In genomic region chr5:172305380-172305779, GRCh38 we compare ENCODE assay signal across 4 cellular contexts.
A peak's percentile ranks its signal among the peaks of the same experiment; 100 is the strongest.
TF ChIP-seq lines count a peak whose summit lies in the region.

No MANE protein-coding gene starts in this region.

TF ChIP-seq in HepG2, 621 proteins besides CTCF, POLR2A, EP300 and RAD21:
- TF ChIP-seq ZNF367 (CRISPR knock-in tag; IDR thresholded peaks at IDR 0.05; ENCODE audit: borderline replicate concordance), result no peak
- peak; percentile 92; the same call in 1 of the 2 replicates for TF ChIP-seq ZNF280D (CRISPR knock-in tag; IDR thresholded peaks at IDR 0.05)
- no peak for TF ChIP-seq ZNF24 (IDR thresholded peaks at IDR 0.05)
- TF ChIP-seq MLXIP (CRISPR knock-in tag; IDR thresholded peaks at IDR 0.05; ENCODE audit: borderline replicate concordance), result no peak

TF ChIP-seq in HEK293, 187 proteins besides CTCF, POLR2A, EP300 and RAD21:
- TF ChIP-seq SETDB1 (IDR thresholded peaks at IDR 0.05; ENCODE audit: insufficient read length, low read length), result peak; percentile 87
- no peak for TF ChIP-seq YY1 (tag by site-specific recombination; IDR thresholded peaks at IDR 0.05)
TF ChIP-seq in HEK293: peak in this region for 1.

TF ChIP-seq in HEK293T, 16 proteins besides CTCF, POLR2A, EP300 and RAD21:
- 0 out of 2 replicates have a peak, but pooled peaks have one; percentile 44 for TF ChIP-seq ZNF384 (IDR thresholded peaks at IDR 0.05)
- TF ChIP-seq TARDBP (IDR thresholded peaks at IDR 0.05), result no peak
TF ChIP-seq in HEK293T: peak in this region for 1.

TF ChIP-seq in H1, 55 proteins besides CTCF, POLR2A, EP300 and RAD21:
- no peak for TF ChIP-seq SP1 (IDR thresholded peaks at IDR 0.05; ENCODE audit: low read depth, low read length)
- no peak for TF ChIP-seq CBX5 (IDR thresholded peaks at IDR 0.05; ENCODE audit: low read depth, low read length)
- 0 out of 2 replicates have a peak, but pooled peaks have one; percentile 52 for TF ChIP-seq KDM1A (IDR thresholded peaks at IDR 0.05; ENCODE audit: borderline replicate concordance, low read length)
